In the genomic region with DNA sequence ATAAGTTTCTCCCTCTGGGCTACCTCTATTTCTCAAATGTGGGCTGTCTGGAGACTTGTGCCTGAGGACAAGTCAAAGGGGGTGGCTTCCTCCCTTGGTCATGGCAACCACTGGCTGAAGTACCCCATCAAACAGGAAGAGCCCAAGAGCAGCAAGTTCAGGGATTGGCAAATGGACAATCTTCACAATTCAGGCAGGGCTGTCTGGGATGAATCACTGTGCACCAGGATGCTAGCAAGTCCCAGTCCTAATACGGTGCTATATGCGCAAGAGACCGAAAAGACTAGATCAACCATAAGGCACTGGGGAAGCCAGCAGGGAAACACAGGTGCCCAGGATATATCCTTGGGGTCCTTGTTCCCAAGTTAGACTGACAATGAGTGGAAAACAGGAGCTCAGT, we compare ENCODE assay signal across 1 cellular context.
TF ChIP-seq lines count a peak whose summit lies in the region.

No MANE protein-coding gene starts in this region.

TF ChIP-seq in A549, 52 proteins besides CTCF, POLR2A, EP300 and RAD21 (continued from another document):
- TF ChIP-seq E2F6 (IDR thresholded peaks at IDR 0.05; ENCODE audit: borderline replicate concordance, low read depth) = no peak
- TF ChIP-seq SREBF2 (IDR thresholded peaks at IDR 0.05) = no peak
- TF ChIP-seq JUNB (IDR thresholded peaks at IDR 0.05) = no peak
- TF ChIP-seq NPAS2 (CRISPR knock-in tag; IDR thresholded peaks at IDR 0.05; ENCODE audit: borderline replicate concordance) = no peak
- TF ChIP-seq FOXS1 (CRISPR knock-in tag; IDR thresholded peaks at IDR 0.05) = no peak
- no peak for TF ChIP-seq GATA3 (IDR thresholded peaks at IDR 0.05; ENCODE audit: borderline replicate concordance)
- no peak for TF ChIP-seq HOXB5 (CRISPR knock-in tag; IDR thresholded peaks at IDR 0.05)
- TF ChIP-seq ATOH8 (CRISPR knock-in tag; IDR thresholded peaks at IDR 0.05; ENCODE audit: low read depth) = no peak
- no peak for TF ChIP-seq EHMT2 (IDR thresholded peaks at IDR 0.05; ENCODE audit: low read depth)
- TF ChIP-seq BHLHE40 (IDR thresholded peaks at IDR 0.05; ENCODE audit: low read depth, low read length) = no peak
- no peak for TF ChIP-seq ZFP36 (IDR thresholded peaks at IDR 0.05; ENCODE audit: borderline replicate concordance, partially characterized antibody)
- no peak for TF ChIP-seq PBX3 (IDR thresholded peaks at IDR 0.05)
